Comparison of ENCODE assay signal across 25 cellular contexts in the genomic region with DNA sequence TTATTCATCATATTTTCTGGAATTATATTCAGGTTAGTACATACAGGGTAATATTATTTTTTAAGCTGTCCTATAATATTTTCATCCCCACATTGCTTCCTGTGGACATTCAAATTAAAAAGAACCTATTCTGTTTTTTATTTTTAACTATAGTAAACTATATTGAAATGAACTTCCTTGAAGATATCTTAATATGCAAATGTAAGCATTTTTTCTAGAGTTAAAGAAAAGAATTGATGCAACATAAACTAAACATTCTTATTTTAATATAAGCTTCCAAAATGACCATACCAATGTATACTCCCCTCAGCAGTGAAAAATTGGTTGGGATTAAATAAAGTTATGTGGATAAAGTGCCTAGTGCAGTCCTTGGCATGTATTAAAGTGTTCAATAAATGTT.
DNase-seq lines count a peak whose midpoint lies in the region; ATAC-seq, FAIRE-seq and TF ChIP-seq lines count a peak whose summit lies in the region.
"Had no signal": no experiment of that assay in that cellular context is flagged by ENCODE, and none has a peak within 500 bp of the region (broad histone marks: within the 10 kb centered on the region; RNA-seq: fewer than 3 reads in every experiment).

No MANE protein-coding gene starts in this region.

- POLR2A ChIA-PET in HepG2 (lab: Yijun Ruan, JAX) (no interaction called here), K562 (lab: Yijun Ruan, JAX) (no interaction called here)

- no peak overlapping the region for H3K4me3 ChIP-seq in HepG2 (replicated peaks in 1 of 3; ENCODE audit: insufficient read depth in 1 of 3, low read depth in 2 of 3, low read length in 3 of 3)
- no peak overlapping the region for H3K4me3 ChIP-seq in right lobe of liver
- H3K4me3 ChIP-seq in K562, result no peak overlapping the region
- no peak overlapping the region for H3K4me3 ChIP-seq in small intestine (ENCODE audit: low read depth in 1 of 2, low read length in 2 of 2)
- H3K4me3 ChIP-seq: BLaER1, GM12878 had no signal

- no peaks in the 10 kb centered on the region for H3K9me1 ChIP-seq in K562 (ENCODE audit: control insufficient read depth, insufficient read depth, low read length)

- DNase-seq in HepG2 (ENCODE audit: low spot score), result no peak
- no peak for DNase-seq in right lobe of liver
- DNase-seq in K562 (ENCODE audit: extremely low read depth in 1 of 4, low spot score in 3 of 4), result no peak
- no peak for DNase-seq in small intestine
- DNase-seq in SIG-M5 treated with dmso at 0.1 percent for 504 hours (lab: John Stamatoyannopoulos, UW; ENCODE audit: unreplicated experiment), result no peak
- DNase-seq in stimulated activated CD4-positive, alpha-beta T cell treated with anti-CD3 and anti-CD28 coated beads, Interleukin-1b, Interleukin-23, amount 100 ng/mL, for 48 hours, result no peak
- DNase-seq: ACHN; BE2C; C1 segment of cervical spinal cord; CD4-positive, alpha-beta memory T cell; CD4-positive, CD25-positive, alpha-beta regulatory T cell; CD8-positive, alpha-beta memory T cell; COR-L47; DMS 273 treated with DMSO at 0.1 percent for 48 hours; DMS153; DMS53; DMS79; DND-41; EL; GDM1 had no signal

- TF ChIP-seq CTCF in HepG2 (CRISPR knock-in tag; IDR thresholded peaks at IDR 0.05), result no peak
- no peak for TF ChIP-seq CTCF in right lobe of liver (IDR thresholded peaks at IDR 0.05)
- TF ChIP-seq CTCF in K562 (IDR thresholded peaks at IDR 0.05 in 2 of 3, conservative IDR thresholded peaks at IDR 0.05 in 1 of 3; ENCODE audit: insufficient read depth in 2 of 3, low read depth in 1 of 3, low read length in 3 of 3), result no peak

- H4K20me1 ChIP-seq in HepG2 (ENCODE audit: insufficient read depth, low read length), result no peaks in the 10 kb centered on the region
- no peaks in the 10 kb centered on the region for H4K20me1 ChIP-seq in K562 (replicated peaks; ENCODE audit: control insufficient read depth, insufficient read depth, low read length)
- H4K20me1 ChIP-seq: BLaER1 had no signal

- H2AFZ ChIP-seq in HepG2 (ENCODE audit: low read length) (no peak overlapping the region), K562 (ENCODE audit: low read depth, low read length) (no peak overlapping the region)

- no peak overlapping the region for H3K27ac ChIP-seq in HepG2 (ENCODE audit: extremely low read length, insufficient read depth, low read length)
- H3K27ac ChIP-seq in right lobe of liver, result no peak overlapping the region
- H3K27ac ChIP-seq in K562 (ENCODE audit: extremely low read depth, low read depth, low read length), result no peak overlapping the region
- H3K27ac ChIP-seq in small intestine (ENCODE audit: low read depth in 1 of 2, low read length in 1 of 2), result no peak overlapping the region
- H3K27ac ChIP-seq: 22Rv1, BLaER1 had no signal

- H3K4me2 ChIP-seq in HepG2 (ENCODE audit: low read depth, low read length), result no peak overlapping the region
- H3K4me2 ChIP-seq in K562 (ENCODE audit: insufficient read depth, low read length), result no peak overlapping the region
- H3K4me2 ChIP-seq: BLaER1 had no signal

- H3K9ac ChIP-seq in HepG2 (ENCODE audit: insufficient read depth, low read depth, low read length), result no peak overlapping the region
- no peak overlapping the region for H3K9ac ChIP-seq in K562 (ENCODE audit: insufficient read depth in 1 of 2, low read depth in 2 of 2, low read length in 2 of 2)
- H3K9ac ChIP-seq: BLaER1 had no signal

- in situ Hi-C loops in HepG2 (cut with HindIII; ENCODE audit: extremely low pct_ligation_motif_present, low pct_unique_long_range_greater_than_20kb) (no loop called here), K562 (cut with MboI) (no loop called here)

- H3K79me2 ChIP-seq in HepG2 (ENCODE audit: insufficient read depth, low read length) (no peaks in the 10 kb centered on the region), K562 (ENCODE audit: control insufficient read depth, insufficient read depth, low read length) (no peaks in the 10 kb centered on the region)

- TF ChIP-seq EP300 in HepG2 (IDR thresholded peaks at IDR 0.05; ENCODE audit: low read depth in 2 of 2, low read length in 2 of 2), result no peak
- TF ChIP-seq EP300 in HepG2 (CRISPR knock-in tag; IDR thresholded peaks at IDR 0.05; ENCODE audit: borderline replicate concordance), result no peak
- TF ChIP-seq EP300 in K562 (IDR thresholded peaks at IDR 0.05; ENCODE audit: low read length), result no peak

- no peaks in the 10 kb centered on the region for H3K36me3 ChIP-seq in HepG2 (replicated peaks in 1 of 2; ENCODE audit: control insufficient read depth in 1 of 2, insufficient read depth in 2 of 2, low read length in 2 of 2)
- no peaks in the 10 kb centered on the region for H3K36me3 ChIP-seq in right lobe of liver
- no peaks in the 10 kb centered on the region for H3K36me3 ChIP-seq in K562 (ENCODE audit: control insufficient read depth, insufficient read depth, low read length)
- no peaks in the 10 kb centered on the region for H3K36me3 ChIP-seq in small intestine (ENCODE audit: control insufficient read depth in 2 of 2, insufficient read depth in 2 of 2, low read length in 2 of 2)
- H3K36me3 ChIP-seq: BE2C, BLaER1 had no signal

- H3K9me3 ChIP-seq in HepG2 (ENCODE audit: low read length) (peaks cover 90% of the 10 kb centered on the region), right lobe of liver (no peaks in the 10 kb centered on the region), K562 (replicated peaks; ENCODE audit: control insufficient read depth, insufficient read depth, low read depth, low read length) (no peaks in the 10 kb centered on the region; the same call in 1 of the 2 replicates), small intestine (ENCODE audit: control insufficient read depth, low read depth) (no peaks in the 10 kb centered on the region)
- H3K9me3 ChIP-seq: BE2C, BLaER1 had no signal

- BruUV-seq in HepG2 (replicated peaks; lab: Mats Ljungman, UMichigan), result no TSS peak
- BruUV-seq in K562 (replicated peaks; lab: Mats Ljungman, UMichigan), result no TSS peak

- H3K4me1 ChIP-seq in HepG2 (ENCODE audit: insufficient read depth, low read length) (no peaks in the 10 kb centered on the region), right lobe of liver (no peaks in the 10 kb centered on the region), K562 (replicated peaks in 1 of 2; ENCODE audit: control insufficient read depth in 2 of 2, insufficient read depth in 2 of 2, low read length in 2 of 2) (no peaks in the 10 kb centered on the region), small intestine (ENCODE audit: control insufficient read depth in 2 of 2, insufficient read depth in 1 of 2, low read depth in 1 of 2, low read length in 1 of 2) (no peaks in the 10 kb centered on the region)
- H3K4me1 ChIP-seq: BE2C, BLaER1 had no signal

- TF ChIP-seq RAD21 in HepG2 (CRISPR knock-in tag; IDR thresholded peaks at IDR 0.05), result no peak
- no peak for TF ChIP-seq RAD21 in K562 (CRISPR knock-in tag; conservative IDR thresholded peaks at IDR 0.05 in 1 of 2, IDR thresholded peaks at IDR 0.05 in 1 of 2)

- TF ChIP-seq POLR2A in HepG2 (IDR thresholded peaks at IDR 0.05; ENCODE audit: insufficient read depth in 1 of 2, low read depth in 2 of 2, low read length in 2 of 2), result no peak
- TF ChIP-seq POLR2A in right lobe of liver (IDR thresholded peaks at IDR 0.05), result no peak
- no peak for TF ChIP-seq POLR2A in K562 (conservative IDR thresholded peaks at IDR 0.05)

- FAIRE-seq in HepG2 (lab: Jason Lieb, UNC) (no peak), K562 (lab: Jason Lieb, UNC) (no peak), small intestine (lab: Jason Lieb, UNC) (peak; percentile 30)
- FAIRE-seq: GM12878, GM12892, GM18507 had no signal

- no peaks in the 10 kb centered on the region for H3K27me3 ChIP-seq in HepG2 (ENCODE audit: control insufficient read depth in 1 of 2, insufficient read depth in 2 of 2, low read length in 2 of 2)
- H3K27me3 ChIP-seq in right lobe of liver, result no peaks in the 10 kb centered on the region
- no peaks in the 10 kb centered on the region for H3K27me3 ChIP-seq in K562 (ENCODE audit: control insufficient read depth in 2 of 2, insufficient read depth in 2 of 2, low read length in 2 of 2)
- H3K27me3 ChIP-seq in small intestine (ENCODE audit: control insufficient read depth in 2 of 2, insufficient read depth in 2 of 2, low read length in 2 of 2), result no peaks in the 10 kb centered on the region
- H3K27me3 ChIP-seq: BE2C, BLaER1 had no signal

- ATAC-seq in HepG2 (no peak), right lobe of liver (no peak), K562 (no peak)
- ATAC-seq: GM12878 had no signal

- intact Hi-C loops in HepG2 (cut with micrococcal nuclease; ENCODE audit: unreplicated experiment), result no loop called here
- intact Hi-C loops in right lobe of liver (cut with DNase I), result no loop called here
- intact Hi-C loops in K562 (cut with micrococcal nuclease), result no loop called here

- CTCF ChIA-PET in HepG2 (lab: Yijun Ruan, JAX; ENCODE audit: low intra/inter-chr PET ratio, low total read pairs) (no interaction called here), K562 (lab: Yijun Ruan, JAX; ENCODE audit: low intra/inter-chr PET ratio) (no interaction called here)

TF ChIP-seq in HepG2, 621 proteins besides CTCF, POLR2A, EP300 and RAD21 (continues in another document):
- TF ChIP-seq SOX6 (IDR thresholded peaks at IDR 0.05) (no peak), SOX6 (CRISPR knock-in tag; IDR thresholded peaks at IDR 0.05) (no peak), MAFK (conservative IDR thresholded peaks at IDR 0.05 in 1 of 2, IDR thresholded peaks at IDR 0.05 in 1 of 2; ENCODE audit: low read length in 2 of 2) (peak; percentile 53 to 86; a peak in 3 of 4 replicates), ZNF749 (CRISPR knock-in tag; IDR thresholded peaks at IDR 0.05; ENCODE audit: borderline replicate concordance) (no peak), MYC (CRISPR knock-in tag; IDR thresholded peaks at IDR 0.05; ENCODE audit: borderline replicate concordance) (no peak)

TF ChIP-seq in K562, 482 proteins besides CTCF, POLR2A, EP300 and RAD21:
- no peak for TF ChIP-seq ZNF644 (tag; IDR thresholded peaks at IDR 0.05; ENCODE audit: low read depth)
- TF ChIP-seq, protein P1, sequence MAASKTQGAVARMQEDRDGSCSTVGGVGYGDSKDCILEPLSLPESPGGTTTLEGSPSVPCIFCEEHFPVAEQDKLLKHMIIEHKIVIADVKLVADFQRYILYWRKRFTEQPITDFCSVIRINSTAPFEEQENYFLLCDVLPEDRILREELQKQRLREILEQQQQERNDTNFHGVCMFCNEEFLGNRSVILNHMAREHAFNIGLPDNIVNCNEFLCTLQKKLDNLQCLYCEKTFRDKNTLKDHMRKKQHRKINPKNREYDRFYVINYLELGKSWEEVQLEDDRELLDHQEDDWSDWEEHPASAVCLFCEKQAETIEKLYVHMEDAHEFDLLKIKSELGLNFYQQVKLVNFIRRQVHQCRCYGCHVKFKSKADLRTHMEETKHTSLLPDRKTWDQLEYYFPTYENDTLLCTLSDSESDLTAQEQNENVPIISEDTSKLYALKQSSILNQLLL (CRISPR knock-in tag; IDR thresholded peaks at IDR 0.05; ENCODE audit: borderline replicate concordance), result no peak
- TF ChIP-seq ZNF316 (IDR thresholded peaks at IDR 0.05), result peak; percentile 40; the same call in 1 of the 2 replicates
